In genomic region chr10:82811621-82812020, GRCh38 we compare ENCODE assay signal across 8 cellular contexts.
DNase-seq lines count a peak whose midpoint lies in the region; ATAC-seq and TF ChIP-seq lines count a peak whose summit lies in the region.

No MANE protein-coding gene starts in this region.

- intact Hi-C loops in activated CD4-positive, alpha-beta T cell treated with anti-CD3 and anti-CD28 coated beads, Interleukin-2, amount 10 ng/mL, durations not matched to agents 24 days and 14 days (cut with micrococcal nuclease), result no loop called here

- H3K27ac Mint-ChIP-seq in nephron, result no peak overlapping the region
- no peak overlapping the region for H3K27ac Mint-ChIP-seq in stimulated activated naive CD8-positive, alpha-beta T cell treated with anti-CD3 and anti-CD28 coated beads, Interleukin-15, amount 100 ng/mL, for 72 hours
- H3K27ac Mint-ChIP-seq in activated CD4-positive, alpha-beta T cell treated with anti-CD3 and anti-CD28 coated beads, Interleukin-2, amount 10 ng/mL, durations not matched to agents 24 days and 14 days, result no peak overlapping the region
- H3K27ac Mint-ChIP-seq in activated CD4-positive, alpha-beta T cell treated with anti-CD3 and anti-CD28 coated beads, Interleukin-2, amount 10 ng/mL, durations not matched to agents 7 days and 5 days, result no peak overlapping the region

- peak; percentile 76 for ATAC-seq in HG03159 (IDR thresholded peaks at IDR 0.05; ENCODE audit: unreplicated experiment)
- ATAC-seq in stimulated activated naive CD8-positive, alpha-beta T cell treated with anti-CD3 and anti-CD28 coated beads, Interleukin-15, amount 100 ng/mL, for 72 hours, result no peak

- POLR2A ChIA-PET in activated CD4-positive, alpha-beta T cell treated with anti-CD3 and anti-CD28 coated beads, Interleukin-2, amount 10 ng/mL, durations not matched to agents 7 days and 5 days (lab: Charles Lee), result no interaction called here

- DNase-seq in NCI-H1694 treated with DMSO at 0.1 percent for 48 hours (lab: John Stamatoyannopoulos, UW), result peak; percentile 1
- no peak for DNase-seq in NCI-H1694 (lab: John Stamatoyannopoulos, UW)
- no peak for DNase-seq in astrocyte of the spinal cord (ENCODE audit: low read depth, low spot score)
- no peak for DNase-seq in stimulated activated naive CD8-positive, alpha-beta T cell treated with anti-CD3 and anti-CD28 coated beads, Interleukin-15, amount 100 ng/mL, for 72 hours
- DNase-seq in activated CD4-positive, alpha-beta T cell treated with anti-CD3 and anti-CD28 coated beads, Interleukin-2, amount 10 ng/mL, durations not matched to agents 24 days and 14 days, result no peak
- DNase-seq in activated CD4-positive, alpha-beta T cell treated with anti-CD3 and anti-CD28 coated beads, Interleukin-2, amount 10 ng/mL, durations not matched to agents 7 days and 5 days, result no peak

- no peak overlapping the region for H3K4me3 ChIP-seq in astrocyte of the spinal cord (ENCODE audit: low read depth, low read length)

- TF ChIP-seq CTCF in astrocyte of the spinal cord (IDR thresholded peaks at IDR 0.05; ENCODE audit: low read depth, low read length) (peak; percentile 44), nephron (IDR thresholded peaks at IDR 0.05; ENCODE audit: unreplicated experiment in 3 of 3) (peak in 2 of 3 experiments; percentile 21 to 22)

- H3K27me3 Mint-ChIP-seq in nephron (ENCODE audit: low read depth), result no peaks in the 10 kb centered on the region
- no peaks in the 10 kb centered on the region for H3K27me3 Mint-ChIP-seq in stimulated activated naive CD8-positive, alpha-beta T cell treated with anti-CD3 and anti-CD28 coated beads, Interleukin-15, amount 100 ng/mL, for 72 hours
- no peaks in the 10 kb centered on the region for H3K27me3 Mint-ChIP-seq in activated CD4-positive, alpha-beta T cell treated with anti-CD3 and anti-CD28 coated beads, Interleukin-2, amount 10 ng/mL, durations not matched to agents 24 days and 14 days
- H3K27me3 Mint-ChIP-seq in activated CD4-positive, alpha-beta T cell treated with anti-CD3 and anti-CD28 coated beads, Interleukin-2, amount 10 ng/mL, durations not matched to agents 7 days and 5 days, result no peaks in the 10 kb centered on the region

- H3K4me3 Mint-ChIP-seq in nephron, result no peak overlapping the region
- H3K4me3 Mint-ChIP-seq in stimulated activated naive CD8-positive, alpha-beta T cell treated with anti-CD3 and anti-CD28 coated beads, Interleukin-15, amount 100 ng/mL, for 72 hours, result no peak overlapping the region
- no peak overlapping the region for H3K4me3 Mint-ChIP-seq in activated CD4-positive, alpha-beta T cell treated with anti-CD3 and anti-CD28 coated beads, Interleukin-2, amount 10 ng/mL, durations not matched to agents 24 days and 14 days
- H3K4me3 Mint-ChIP-seq in activated CD4-positive, alpha-beta T cell treated with anti-CD3 and anti-CD28 coated beads, Interleukin-2, amount 10 ng/mL, durations not matched to agents 7 days and 5 days, result no peak overlapping the region

- H3K36me3 Mint-ChIP-seq in nephron (ENCODE audit: low read depth), result no peaks in the 10 kb centered on the region
- no peaks in the 10 kb centered on the region for H3K36me3 Mint-ChIP-seq in activated CD4-positive, alpha-beta T cell treated with anti-CD3 and anti-CD28 coated beads, Interleukin-2, amount 10 ng/mL, durations not matched to agents 24 days and 14 days (ENCODE audit: low read depth)
- no peaks in the 10 kb centered on the region for H3K36me3 Mint-ChIP-seq in activated CD4-positive, alpha-beta T cell treated with anti-CD3 and anti-CD28 coated beads, Interleukin-2, amount 10 ng/mL, durations not matched to agents 7 days and 5 days (ENCODE audit: low read depth)

- H3K4me1 Mint-ChIP-seq in nephron, result no peaks in the 10 kb centered on the region
- no peaks in the 10 kb centered on the region for H3K4me1 Mint-ChIP-seq in stimulated activated naive CD8-positive, alpha-beta T cell treated with anti-CD3 and anti-CD28 coated beads, Interleukin-15, amount 100 ng/mL, for 72 hours
- H3K4me1 Mint-ChIP-seq in activated CD4-positive, alpha-beta T cell treated with anti-CD3 and anti-CD28 coated beads, Interleukin-2, amount 10 ng/mL, durations not matched to agents 24 days and 14 days, result no peaks in the 10 kb centered on the region
- no peaks in the 10 kb centered on the region for H3K4me1 Mint-ChIP-seq in activated CD4-positive, alpha-beta T cell treated with anti-CD3 and anti-CD28 coated beads, Interleukin-2, amount 10 ng/mL, durations not matched to agents 7 days and 5 days

- CTCF ChIA-PET in activated CD4-positive, alpha-beta T cell treated with anti-CD3 and anti-CD28 coated beads, Interleukin-2, amount 10 ng/mL, durations not matched to agents 7 days and 5 days (lab: Charles Lee), result no interaction called here

- in situ Hi-C loops in astrocyte of the spinal cord (cut with HindIII; ENCODE audit: low sequenced_read_pairs), result no loop called here

- H3K9me3 Mint-ChIP-seq in nephron, result no peaks in the 10 kb centered on the region
- peaks cover 0 to 4% of the 10 kb centered on the region in 2 donors for H3K9me3 Mint-ChIP-seq in stimulated activated naive CD8-positive, alpha-beta T cell treated with anti-CD3 and anti-CD28 coated beads, Interleukin-15, amount 100 ng/mL, for 72 hours
- H3K9me3 Mint-ChIP-seq in activated CD4-positive, alpha-beta T cell treated with anti-CD3 and anti-CD28 coated beads, Interleukin-2, amount 10 ng/mL, durations not matched to agents 24 days and 14 days, result no peaks in the 10 kb centered on the region
- no peaks in the 10 kb centered on the region for H3K9me3 Mint-ChIP-seq in activated CD4-positive, alpha-beta T cell treated with anti-CD3 and anti-CD28 coated beads, Interleukin-2, amount 10 ng/mL, durations not matched to agents 7 days and 5 days
